In the genomic region with DNA sequence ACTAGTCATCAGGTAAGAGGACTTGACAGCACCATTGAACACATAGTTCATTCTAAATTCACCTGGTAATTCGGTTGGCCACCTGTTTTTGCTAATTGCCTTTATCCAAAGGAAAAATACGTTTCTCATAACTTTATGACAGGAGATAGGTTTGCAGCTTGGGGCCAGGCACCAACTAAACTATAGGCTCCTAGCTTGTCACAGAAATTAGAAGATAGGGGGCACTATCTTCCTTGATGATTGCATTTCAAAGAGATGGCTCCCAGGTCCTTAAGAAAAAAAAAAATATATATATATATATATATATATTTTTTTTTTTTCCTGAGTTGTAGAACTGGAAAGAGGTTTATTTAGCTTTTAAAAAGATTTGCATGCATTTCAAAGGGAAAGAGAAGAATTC, we compare ENCODE assay signal across 24 cellular contexts.
A peak's percentile ranks its signal among the peaks of the same experiment; 100 is the strongest.
DNase-seq lines count a peak whose midpoint lies in the region; ATAC-seq, FAIRE-seq and TF ChIP-seq lines count a peak whose summit lies in the region.
"Had no signal": no experiment of that assay in that cellular context is flagged by ENCODE, and none has a peak within 500 bp of the region (broad histone marks: within the 10 kb centered on the region; RNA-seq: fewer than 3 reads in every experiment).

No MANE protein-coding gene starts in this region.

- H3K27ac ChIP-seq in neural progenitor cell, result no peak overlapping the region
- H3K27ac ChIP-seq: KMS-11, transverse colon had no signal

- DNase-seq in GM13977 (ENCODE audit: low spot score) (no peak), Kasumi-1 (lab: John Stamatoyannopoulos, UW) (peak; percentile 1 to 19), bronchial epithelial cell (ENCODE audit: low read depth) (peak; percentile 35), neural progenitor cell (ENCODE audit: low spot score) (peak; percentile 9), NCI-H1436 (lab: John Stamatoyannopoulos, UW) (no peak), RPMI8226 (no peak)
- DNase-seq: activated CD4-positive, alpha-beta T cell treated with anti-CD3 and anti-CD28 coated beads for 1 hour; activated CD8-positive, alpha-beta T cell treated with anti-CD3 and anti-CD28 coated beads for 36 hours; activated naive CD8-positive, alpha-beta T cell treated with anti-CD3 and anti-CD28 coated beads for 36 hours; CD4-positive, alpha-beta memory T cell; central memory CD4-positive, alpha-beta T cell; DMS79; GF-D8; left cardiac atrium; NCI-H187 treated with DMSO at 0.1 percent for 48 hours; NCI-H774; nucleus accumbens; stimulated activated CD8-positive, alpha-beta memory T cell treated with anti-CD3 and anti-CD28 coated beads, Interleukin-4, amount 100 ng/mL, for 48 hours; T-helper 9 cell; transverse colon had no signal

- no peaks in the 10 kb centered on the region for H3K4me1 ChIP-seq in neural progenitor cell
- H3K4me1 ChIP-seq: transverse colon had no signal

- H3K4me3 ChIP-seq in bronchial epithelial cell (ENCODE audit: low read depth, low read length) (no peak overlapping the region), neural progenitor cell (no peak overlapping the region)
- H3K4me3 ChIP-seq: transverse colon had no signal

- H3K4me2 ChIP-seq in neural progenitor cell, result no peak overlapping the region
- H3K4me2 ChIP-seq: KMS-11 had no signal

- H3K27ac Mint-ChIP-seq in neural progenitor cell, result no peak overlapping the region
- H3K27ac Mint-ChIP-seq: activated CD8-positive, alpha-beta T cell treated with anti-CD3 and anti-CD28 coated beads for 36 hours; activated naive CD8-positive, alpha-beta T cell treated with anti-CD3 and anti-CD28 coated beads for 36 hours; CD4-positive, alpha-beta memory T cell; memory B cell had no signal

- H3F3A ChIP-seq in neural progenitor cell (ENCODE audit: low read depth), result no peaks in the 10 kb centered on the region

- H3K36me3 Mint-ChIP-seq in neural progenitor cell, result no peaks in the 10 kb centered on the region
- H3K36me3 Mint-ChIP-seq: activated naive CD8-positive, alpha-beta T cell treated with anti-CD3 and anti-CD28 coated beads for 36 hours; CD4-positive, alpha-beta memory T cell; memory B cell had no signal

- H3K79me2 ChIP-seq in neural progenitor cell (ENCODE audit: low read depth), result no peaks in the 10 kb centered on the region

- H3K27me3 ChIP-seq in bronchial epithelial cell (ENCODE audit: control insufficient read depth, insufficient read depth, low read length), result no peaks in the 10 kb centered on the region
- H3K27me3 ChIP-seq in neural progenitor cell, result no peaks in the 10 kb centered on the region
- H3K27me3 ChIP-seq: transverse colon had no signal

- H3K27me3 Mint-ChIP-seq in neural progenitor cell (ENCODE audit: insufficient read depth, low read depth), result no peaks in the 10 kb centered on the region
- H3K27me3 Mint-ChIP-seq: activated CD8-positive, alpha-beta T cell treated with anti-CD3 and anti-CD28 coated beads for 36 hours; activated naive CD8-positive, alpha-beta T cell treated with anti-CD3 and anti-CD28 coated beads for 36 hours; CD4-positive, alpha-beta memory T cell; memory B cell had no signal

- no peaks in the 10 kb centered on the region for H4K20me1 ChIP-seq in neural progenitor cell (ENCODE audit: low read depth)

- peak; percentile 43 for TF ChIP-seq CTCF in GM13977 (IDR thresholded peaks at IDR 0.05; ENCODE audit: extremely low read depth, insufficient read depth, missing control alignments)
- TF ChIP-seq CTCF in bronchial epithelial cell (IDR thresholded peaks at IDR 0.05; ENCODE audit: insufficient read depth, low read length, severe bottlenecking), result no peak
- TF ChIP-seq CTCF in neural progenitor cell (IDR thresholded peaks at IDR 0.05), result peak; percentile 31

- H3K9me3 Mint-ChIP-seq in neural progenitor cell, result peaks cover 3% of the 10 kb centered on the region
- H3K9me3 Mint-ChIP-seq: activated CD8-positive, alpha-beta T cell treated with anti-CD3 and anti-CD28 coated beads for 36 hours had no signal

- H3K4me1 Mint-ChIP-seq in neural progenitor cell, result no peaks in the 10 kb centered on the region
- H3K4me1 Mint-ChIP-seq: activated naive CD8-positive, alpha-beta T cell treated with anti-CD3 and anti-CD28 coated beads for 36 hours; CD4-positive, alpha-beta memory T cell; memory B cell had no signal

- no peak for ATAC-seq in HG02852 (IDR thresholded peaks at IDR 0.05; ENCODE audit: unreplicated experiment)
- ATAC-seq: activated CD8-positive, alpha-beta T cell treated with anti-CD3 and anti-CD28 coated beads for 36 hours; left cardiac atrium had no signal

- H3K4me3 Mint-ChIP-seq in neural progenitor cell, result no peak overlapping the region
- H3K4me3 Mint-ChIP-seq: activated CD8-positive, alpha-beta T cell treated with anti-CD3 and anti-CD28 coated beads for 36 hours; activated naive CD8-positive, alpha-beta T cell treated with anti-CD3 and anti-CD28 coated beads for 36 hours; CD4-positive, alpha-beta memory T cell; memory B cell had no signal

- in situ Hi-C loops in GM13977 (cut with MboI; ENCODE audit: low pct_unique_long_range_greater_than_20kb, low sequenced_read_pairs, unreplicated experiment), result no loop called here

- H3K36me3 ChIP-seq in bronchial epithelial cell (ENCODE audit: control insufficient read depth, insufficient read depth, low read length) (no peaks in the 10 kb centered on the region), neural progenitor cell (no peaks in the 10 kb centered on the region)
- H3K36me3 ChIP-seq: transverse colon had no signal

- no peak overlapping the region for H3K9ac ChIP-seq in neural progenitor cell
- H3K9ac ChIP-seq: KMS-11 had no signal

- no peaks in the 10 kb centered on the region for H3K9me3 ChIP-seq in neural progenitor cell (ENCODE audit: low read depth)
- H3K9me3 ChIP-seq: transverse colon had no signal

- no peak overlapping the region for H2AFZ ChIP-seq in neural progenitor cell (replicated peaks)

- no peak for FAIRE-seq in bronchial epithelial cell (lab: Jason Lieb, UNC)
- FAIRE-seq: astrocyte had no signal

Comparison
In these comparisons a context has a peak if more than half of its experiments do, and no peak if none do; other contexts are left out.
1. DNase-seq: peak in Kasumi-1 (2 of 2), bronchial epithelial cell (single experiment) and neural progenitor cell (single experiment); none in GM13977 (single experiment), NCI-H1436 (single experiment) and RPMI8226 (single experiment).